In the genomic region with DNA sequence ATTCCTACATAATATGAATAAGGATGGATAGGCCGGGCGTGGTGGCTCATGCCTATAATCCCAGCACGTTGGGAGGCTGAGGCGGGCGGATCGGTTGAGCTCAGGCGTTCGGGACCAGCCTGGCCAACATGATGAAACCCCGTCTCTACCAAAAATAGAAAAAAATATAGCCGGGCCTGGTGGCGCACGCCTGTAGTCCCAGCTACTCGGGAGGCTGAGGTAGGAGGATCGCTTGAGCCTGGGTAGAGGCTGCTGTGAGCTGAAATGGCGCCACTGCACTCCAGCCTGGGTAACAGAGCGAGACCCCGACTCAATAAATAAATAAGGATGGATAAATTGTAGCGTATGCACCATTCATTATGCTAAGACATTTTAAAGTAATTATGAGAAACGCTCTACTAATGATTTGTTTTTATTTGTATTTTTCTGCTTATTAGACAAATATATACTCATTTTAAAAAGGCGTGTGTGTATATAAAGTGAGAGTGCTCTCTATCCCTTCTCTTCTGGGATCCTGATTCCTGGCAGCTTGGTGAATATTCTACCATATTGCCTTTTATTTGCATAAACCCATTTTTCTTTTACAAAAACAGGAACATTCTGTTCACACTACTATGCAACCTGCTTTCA, we compare ENCODE assay signal across 29 cellular contexts. TPM values are rescaled to one million over a fixed set of nuclear protein-coding genes. Genes with fewer than 3 reads are reported as not detected.
DNase-seq lines count a peak whose midpoint lies in the region; ATAC-seq, FAIRE-seq and TF ChIP-seq lines count a peak whose summit lies in the region.
"Had no signal": no experiment of that assay in that cellular context is flagged by ENCODE, and none has a peak within 500 bp of the region (broad histone marks: within the 10 kb centered on the region; RNA-seq: fewer than 3 reads in every experiment).

No MANE protein-coding gene starts in this region.

- BruUV-seq in Caco-2 (replicated peaks; lab: Mats Ljungman, UMichigan) (TSS peak; percentile 66), K562 (replicated peaks; lab: Mats Ljungman, UMichigan) (TSS peak; percentile 68)

- peaks cover 5% of the 10 kb centered on the region for H3K4me1 Mint-ChIP-seq in activated naive CD4-positive, alpha-beta T cell treated with anti-CD3 and anti-CD28 coated beads for 36 hours (ENCODE audit: low read depth)
- H3K4me1 Mint-ChIP-seq in Caco-2 (ENCODE audit: low read depth, unreplicated experiment) (peaks cover 6% of the 10 kb centered on the region), neural crest cell (no peaks in the 10 kb centered on the region), GM23338 (no peaks in the 10 kb centered on the region)

- H3K27ac ChIP-seq in K562 (ENCODE audit: extremely low read depth, low read depth, low read length) (no peak overlapping the region), GM23338 (ENCODE audit: low read depth) (no peak overlapping the region)
- H3K27ac ChIP-seq: Peyer's patch, WERI-Rb-1 had no signal

- H3K27me3 ChIP-seq in Caco-2 (replicated peaks; ENCODE audit: control insufficient read depth, insufficient read depth, low read length) (no peaks in the 10 kb centered on the region), K562 (ENCODE audit: control insufficient read depth in 2 of 2, insufficient read depth in 2 of 2, low read length in 2 of 2) (no peaks in the 10 kb centered on the region), GM23338 (ENCODE audit: insufficient read depth) (no peaks in the 10 kb centered on the region)
- H3K27me3 ChIP-seq: Peyer's patch had no signal

- no peaks in the 10 kb centered on the region for H3K27me3 Mint-ChIP-seq in activated naive CD4-positive, alpha-beta T cell treated with anti-CD3 and anti-CD28 coated beads for 36 hours (ENCODE audit: low read depth)
- H3K27me3 Mint-ChIP-seq in Caco-2 (ENCODE audit: insufficient read depth, unreplicated experiment): no peaks in the 10 kb centered on the region
- H3K27me3 Mint-ChIP-seq in neural crest cell (ENCODE audit: low read depth): no peaks in the 10 kb centered on the region
- peaks cover 24% of the 10 kb centered on the region for H3K27me3 Mint-ChIP-seq in GM23338 (ENCODE audit: insufficient read depth, low read depth, poor library complexity)
- H3K27me3 Mint-ChIP-seq: effector memory CD8-positive, alpha-beta T cell had no signal

- TF ChIP-seq RAD21 in K562 (CRISPR knock-in tag; conservative IDR thresholded peaks at IDR 0.05 in 1 of 2, IDR thresholded peaks at IDR 0.05 in 1 of 2): no peak

- 96% methylated on average over 20 of the region's 20 CpGs for WGBS in K562 (ENCODE audit: insufficient coverage, low coverage, missing lambda C conversion rate)

- H3K4me3 ChIP-seq in Caco-2 (ENCODE audit: low read depth, low read length) (no peak overlapping the region), K562 (no peak overlapping the region), GM23338 (no peak overlapping the region)
- H3K4me3 ChIP-seq: Peyer's patch had no signal

- H3K9ac ChIP-seq in K562 (ENCODE audit: insufficient read depth in 1 of 2, low read depth in 2 of 2, low read length in 2 of 2): no peak overlapping the region

- no peaks in the 10 kb centered on the region for H3K9me2 ChIP-seq in GM23338 (ENCODE audit: insufficient read depth)

- H4K20me1 ChIP-seq in K562 (replicated peaks; ENCODE audit: control insufficient read depth, insufficient read depth, low read length) (no peaks in the 10 kb centered on the region), GM23338 (replicated peaks; ENCODE audit: insufficient read depth) (peaks cover 9% of the 10 kb centered on the region)

- no peaks in the 10 kb centered on the region for H3K9me1 ChIP-seq in K562 (ENCODE audit: control insufficient read depth, insufficient read depth, low read length)

- DNase-seq in activated naive CD4-positive, alpha-beta T cell treated with anti-CD3 and anti-CD28 coated beads for 36 hours: no peak
- no peak for DNase-seq in activated naive CD4-positive, alpha-beta T cell treated with anti-CD3 and anti-CD28 coated beads, Interleukin-2, amount 50 U/mL, for 16 hours
- DNase-seq in Caco-2 (no peak), K562 (ENCODE audit: extremely low read depth in 1 of 4, low spot score in 3 of 4) (no peak), neural crest cell (ENCODE audit: low read depth, low spot score) (no peak), GM23338 (ENCODE audit: low spot score) (no peak), mucosa of gallbladder (ENCODE audit: low spot score) (no peak)
- DNase-seq: activated CD4-positive, alpha-beta T cell treated with anti-CD3 and anti-CD28 coated beads for 48 hours; central memory CD4-positive, alpha-beta T cell; COR-L47; DMS79; effector memory CD8-positive, alpha-beta T cell; NCI-H146; NCI-H446 treated with DMSO at 0.1 percent for 48 hours; NCI-H774; occipital lobe; Peyer's patch; SIG-M5; stimulated activated CD4-positive, alpha-beta T cell treated with anti-CD3 and anti-CD28 coated beads, Interleukin-15, amount 100 ng/mL, for 24 hours; stimulated activated CD4-positive, alpha-beta T cell treated with anti-CD3 and anti-CD28 coated beads, Interleukin-4, amount 100 ng/mL, for 4 hours; substantia nigra; T1000; trophoblast cell; WERI-Rb-1 had no signal

- FAIRE-seq in K562 (lab: Jason Lieb, UNC): no peak
- FAIRE-seq: astrocyte, G401.6 had no signal

- H3K9me3 Mint-ChIP-seq in activated naive CD4-positive, alpha-beta T cell treated with anti-CD3 and anti-CD28 coated beads for 36 hours: no peaks in the 10 kb centered on the region
- H3K9me3 Mint-ChIP-seq in Caco-2 (ENCODE audit: unreplicated experiment) (no peaks in the 10 kb centered on the region), neural crest cell (no peaks in the 10 kb centered on the region), GM23338 (no peaks in the 10 kb centered on the region)
- H3K9me3 Mint-ChIP-seq: effector memory CD8-positive, alpha-beta T cell had no signal

- H3K79me2 ChIP-seq in K562 (ENCODE audit: control insufficient read depth, insufficient read depth, low read length) (no peaks in the 10 kb centered on the region), GM23338 (replicated peaks; ENCODE audit: insufficient read depth) (no peaks in the 10 kb centered on the region)

- no peak overlapping the region for H2AFZ ChIP-seq in K562 (ENCODE audit: low read depth, low read length)
- H2AFZ ChIP-seq in GM23338: no peak overlapping the region

- H3K36me3 Mint-ChIP-seq in activated naive CD4-positive, alpha-beta T cell treated with anti-CD3 and anti-CD28 coated beads for 36 hours (ENCODE audit: low read depth): peaks cover 44% of the 10 kb centered on the region
- peaks cover 100% of the 10 kb centered on the region for H3K36me3 Mint-ChIP-seq in Caco-2 (ENCODE audit: insufficient read depth, unreplicated experiment)
- peaks cover 25% of the 10 kb centered on the region for H3K36me3 Mint-ChIP-seq in neural crest cell (ENCODE audit: low read depth)
- H3K36me3 Mint-ChIP-seq in GM23338 (ENCODE audit: low read depth): peaks cover 77% of the 10 kb centered on the region

- intact Hi-C loops in activated naive CD4-positive, alpha-beta T cell treated with anti-CD3 and anti-CD28 coated beads for 36 hours (cut with micrococcal nuclease): no loop called here
- intact Hi-C loops in Caco-2 (cut with micrococcal nuclease; ENCODE audit: unreplicated experiment): no loop called here
- intact Hi-C loops in K562 (cut with micrococcal nuclease): loop anchor here (10.0 kb wide), 1 partner anchor 402 kb away; no protein-coding TSS in a partner anchor

- TF ChIP-seq POLR2A in K562 (conservative IDR thresholded peaks at IDR 0.05): no peak

- POLR2A ChIA-PET in Caco-2 (lab: Charles Lee) (no interaction called here), K562 (lab: Yijun Ruan, JAX) (interaction anchor here (0.7 to 2.6 kb wide), 7 partner anchors 8 to 1259 kb away, joined by 3 to 10 read pairs (median 3); no protein-coding TSS in a partner anchor)

- H3K36me3 ChIP-seq in Caco-2 (ENCODE audit: control insufficient read depth, insufficient read depth, low read length): peaks cover 4% of the 10 kb centered on the region
- peaks cover 79% of the 10 kb centered on the region for H3K36me3 ChIP-seq in K562 (ENCODE audit: control insufficient read depth, insufficient read depth, low read length)
- peaks cover 22% of the 10 kb centered on the region for H3K36me3 ChIP-seq in GM23338 (ENCODE audit: insufficient read depth)

- TF ChIP-seq CTCF in Caco-2 (IDR thresholded peaks at IDR 0.05; ENCODE audit: insufficient read depth in 1 of 2, low read depth in 1 of 2, low read length in 1 of 2, severe bottlenecking in 1 of 2, unreplicated experiment in 1 of 2): no peak
- TF ChIP-seq CTCF in K562 (IDR thresholded peaks at IDR 0.05 in 2 of 3, conservative IDR thresholded peaks at IDR 0.05 in 1 of 3; ENCODE audit: insufficient read depth in 2 of 3, low read depth in 1 of 3, low read length in 3 of 3): no peak
- no peak for TF ChIP-seq CTCF in neural crest cell (conservative IDR thresholded peaks at IDR 0.05)
- no peak for TF ChIP-seq CTCF in GM23338 (conservative IDR thresholded peaks at IDR 0.05; ENCODE audit: low read depth in 2 of 2)

- H3F3A ChIP-seq in GM23338 (replicated peaks; ENCODE audit: low read depth): peaks cover 26% of the 10 kb centered on the region; the same call in 1 of the 2 replicates

- H3K4me3 Mint-ChIP-seq in activated naive CD4-positive, alpha-beta T cell treated with anti-CD3 and anti-CD28 coated beads for 36 hours: no peak overlapping the region
- H3K4me3 Mint-ChIP-seq in Caco-2 (ENCODE audit: unreplicated experiment): no peak overlapping the region
- H3K4me3 Mint-ChIP-seq in neural crest cell: peak overlapping the region; percentile 51
- no peak overlapping the region for H3K4me3 Mint-ChIP-seq in GM23338
- H3K4me3 Mint-ChIP-seq: effector memory CD8-positive, alpha-beta T cell had no signal

- TF ChIP-seq EP300 in K562 (IDR thresholded peaks at IDR 0.05; ENCODE audit: low read length): no peak

- H3K9me3 ChIP-seq in Caco-2 (no peaks in the 10 kb centered on the region), K562 (replicated peaks; ENCODE audit: control insufficient read depth, insufficient read depth, low read depth, low read length) (no peaks in the 10 kb centered on the region)
- H3K9me3 ChIP-seq: Peyer's patch had no signal

- CTCF ChIA-PET in activated naive CD4-positive, alpha-beta T cell treated with anti-CD3 and anti-CD28 coated beads for 36 hours (lab: Charles Lee): interaction anchor here (0.6 kb wide), 2 partner anchors 155 to 193 kb away, joined by 3 to 5 read pairs; no protein-coding TSS in a partner anchor
- CTCF ChIA-PET in Caco-2 (lab: Charles Lee): interaction anchor here (1.7 kb wide), 1 partner anchor 98 kb away, joined by 8 read pairs; no protein-coding TSS in a partner anchor
- CTCF ChIA-PET in K562 (lab: Yijun Ruan, JAX; ENCODE audit: low intra/inter-chr PET ratio): no interaction called here

- ATAC-seq in K562 (no peak), GM23338 (no peak), HG03095 (IDR thresholded peaks at IDR 0.05; ENCODE audit: unreplicated experiment) (no peak)
- ATAC-seq: effector memory CD8-positive, alpha-beta T cell; HCT116; left lobe of liver had no signal

- no peak overlapping the region for H3K4me2 ChIP-seq in K562 (ENCODE audit: insufficient read depth, low read length)
- H3K4me2 ChIP-seq in GM23338: no peak overlapping the region

- H3K4me1 ChIP-seq in Caco-2 (no peaks in the 10 kb centered on the region), K562 (replicated peaks in 1 of 2; ENCODE audit: control insufficient read depth in 2 of 2, insufficient read depth in 2 of 2, low read length in 2 of 2) (no peaks in the 10 kb centered on the region), GM23338 (ENCODE audit: insufficient read depth) (no peaks in the 10 kb centered on the region)
- H3K4me1 ChIP-seq: Peyer's patch had no signal

- peak overlapping the region; percentile 52 for H3K27ac Mint-ChIP-seq in activated naive CD4-positive, alpha-beta T cell treated with anti-CD3 and anti-CD28 coated beads for 36 hours
- H3K27ac Mint-ChIP-seq in Caco-2 (ENCODE audit: unreplicated experiment): no peak overlapping the region
- no peak overlapping the region for H3K27ac Mint-ChIP-seq in neural crest cell (ENCODE audit: unreplicated experiment)
- no peak overlapping the region for H3K27ac Mint-ChIP-seq in GM23338

- in situ Hi-C loops in K562 (cut with MboI): no loop called here

RNA-seq across cellular contexts. Expression of gene DDX19A, which starts 26.3 kb away (rescaled TPM):
- 10 to 100 TPM; 43.4 to 46.0 TPM for total RNA-seq in activated naive CD4-positive, alpha-beta T cell treated with anti-CD3 and anti-CD28 coated beads for 36 hours
- total RNA-seq in Caco-2 (2022): 62.0 and 72.5 TPM in 2 replicates
- 122 and 174 TPM in 2 replicates for total RNA-seq in K562 (2011; cell fraction: chromatin; rRNA removed; ENCODE audit: low replicate concordance)
- 95.5 and 98.1 TPM in 2 replicates for total RNA-seq in K562 (2011; cell fraction: nucleolus; rRNA removed)
- total RNA-seq in K562 (2011; cell fraction: nucleoplasm; rRNA removed): 92.9 and 93.8 TPM in 2 replicates
- 65.6 and 77.8 TPM in 2 replicates for total RNA-seq in K562 (2014; rRNA removed)
- total RNA-seq in K562 (2014; rRNA removed; fragmentation: Illumina TruSeq; extraction: Trizol): 59.9 and 60.2 TPM in 2 replicates
- 65.4 and 68.5 TPM in 2 replicates for total RNA-seq in K562 (2015; rRNA removed; fragmentation: Illumina TruSeq; extraction: Trizol)
- 50.1 and 55.2 TPM in 2 replicates for total RNA-seq in K562 (2021)
- 49.3 and 71.7 TPM in 2 replicates for polyA plus RNA-seq in K562 (2011; rRNA removed)
- polyA plus RNA-seq in K562 (2011; cell fraction: cytosol; rRNA removed): 39.4 and 43.8 TPM in 2 replicates
- 25.8 and 28.7 TPM in 2 replicates for polyA plus RNA-seq in K562 (2011; cell fraction: nucleus; rRNA removed)
- polyA plus RNA-seq in K562 (2012): 31.1 and 46.3 TPM in 2 replicates
- polyA plus RNA-seq in K562 (2014; fragmentation: Illumina TruSeq; extraction: Trizol): 82.2 and 95.9 TPM in 2 replicates
- polyA plus RNA-seq in K562 (2014; fragmentation: Nextera tagmentation; extraction: Ambion mirVana): 10 to 100 TPM; 27.3 to 57.9 TPM
- polyA plus RNA-seq in K562 (2014; rRNA removed): 66.4 and 74.9 TPM in 2 replicates
- polyA minus RNA-seq in K562 (2011; rRNA and poly(A)+ RNA removed): 57.5 and 74.1 TPM in 2 replicates
- 45.6 and 49.6 TPM in 2 replicates for polyA minus RNA-seq in K562 (2011; cell fraction: cytosol; rRNA and poly(A)+ RNA removed)
- polyA minus RNA-seq in K562 (2011; cell fraction: nucleus; rRNA and poly(A)+ RNA removed): 29.6 and 42.8 TPM in 2 replicates
- 55.2 and 61.8 TPM in 2 replicates for total RNA-seq in neural crest cell
- 58.0 and 67.3 TPM in 2 replicates for total RNA-seq in GM23338 (2014; rRNA removed; shearing (Covaris generic))
- 22.2 and 24.1 TPM in 2 replicates for polyA plus RNA-seq in GM23338 (2016; fragmentation: Nextera tagmentation; extraction: Ambion mirVana)
- total RNA-seq in mucosa of gallbladder: 29.4 TPM
